In genomic region chr14:24364841-24365240, GRCh38 we compare ENCODE assay signal across 9 cellular contexts. TPM values are rescaled to one million over a fixed set of nuclear protein-coding genes. Genes with fewer than 3 reads are reported as not detected.
A peak's percentile ranks its signal among the peaks of the same experiment; 100 is the strongest.
DNase-seq lines count a peak whose midpoint lies in the region; ATAC-seq and TF ChIP-seq lines count a peak whose summit lies in the region.
"Had no signal": no experiment of that assay in that cellular context is flagged by ENCODE, and none has a peak within 500 bp of the region (broad histone marks: within the 10 kb centered on the region; RNA-seq: fewer than 3 reads in every experiment).

No MANE protein-coding gene starts in this region.

- H3K79me2 ChIP-seq in ACC112 (ENCODE audit: control insufficient read depth, insufficient read depth, low read length, unreplicated experiment) (peaks cover 6% of the 10 kb centered on the region), Loucy (ENCODE audit: insufficient read depth, low read length) (peaks cover 18% of the 10 kb centered on the region)

- WGBS in esophagus squamous epithelium, 2 donors: 55 to 57% methylated on average over 1 of the region's 1 CpG
- 75 to 80% methylated on average over 1 of the region's 1 CpG for WGBS in sigmoid colon, 2 donors
- 59 to 76% methylated on average over 1 of the region's 1 CpG for WGBS in testis, 2 donors

- H3K36me3 ChIP-seq in ACC112 (ENCODE audit: insufficient read depth, low read length) (no peaks in the 10 kb centered on the region), Loucy (ENCODE audit: insufficient read depth, low read length) (no peaks in the 10 kb centered on the region), esophagus squamous epithelium (no peaks in the 10 kb centered on the region), sigmoid colon (peaks cover 0 to 4% (median 0%) of the 10 kb centered on the region in 4 donors), testis (ENCODE audit: low read depth, missing control alignments) (no peaks in the 10 kb centered on the region)

- ATAC-seq in HG03520 (IDR thresholded peaks at IDR 0.05; ENCODE audit: unreplicated experiment): no peak

- peaks cover 5% of the 10 kb centered on the region for H4K20me1 ChIP-seq in Loucy (ENCODE audit: insufficient read depth, low read length, poor library complexity, severe bottlenecking)

- DNase-seq in esophagus squamous epithelium (lab: John Stamatoyannopoulos, UW): no peak
- no peak for DNase-seq in sigmoid colon
- no peak for DNase-seq in testis
- no peak for DNase-seq in GM10266 (ENCODE audit: extremely low spot score)
- DNase-seq in T-helper 9 cell: no peak

- TF ChIP-seq EP300 in sigmoid colon (IDR thresholded peaks at IDR 0.05): no peak

- H3K4me2 ChIP-seq in Loucy (ENCODE audit: low read depth, low read length, poor library complexity, severe bottlenecking): peak overlapping the region; percentile 100

- peaks cover 23% of the 10 kb centered on the region for H3K4me1 ChIP-seq in ACC112 (ENCODE audit: control insufficient read depth, insufficient read depth, low read length, unreplicated experiment)
- peaks cover 24% of the 10 kb centered on the region for H3K4me1 ChIP-seq in Loucy (ENCODE audit: insufficient read depth, low read length, poor library complexity, severe bottlenecking)
- peaks cover 24 to 52% (median 24%) of the 10 kb centered on the region in 3 donors for H3K4me1 ChIP-seq in esophagus squamous epithelium
- peaks cover 0 to 36% (median 32%) of the 10 kb centered on the region in 4 donors for H3K4me1 ChIP-seq in sigmoid colon
- peaks cover 16% of the 10 kb centered on the region for H3K4me1 ChIP-seq in testis

- TF ChIP-seq POLR2A in esophagus squamous epithelium (IDR thresholded peaks at IDR 0.05) (no peak), sigmoid colon (IDR thresholded peaks at IDR 0.05) (no peak), testis (IDR thresholded peaks at IDR 0.05) (no peak)

- H3K27ac ChIP-seq in ACC112 (ENCODE audit: low read depth, low read length) (peak overlapping the region; percentile 91), esophagus squamous epithelium (peak overlapping the region in 3 of 4 donors; percentile 90 to 96 (median 93)), sigmoid colon (peak overlapping the region; percentile 91 to 99 (median 98)), testis (no peak overlapping the region)

- no peaks in the 10 kb centered on the region for H3K9me2 ChIP-seq in Loucy (replicated peaks; ENCODE audit: low read depth, low read length)

- TF ChIP-seq CTCF in Loucy (conservative IDR thresholded peaks at IDR 0.05; ENCODE audit: low read length): no peak
- TF ChIP-seq CTCF in esophagus squamous epithelium (IDR thresholded peaks at IDR 0.05): no peak
- TF ChIP-seq CTCF in sigmoid colon (IDR thresholded peaks at IDR 0.05): no peak
- TF ChIP-seq CTCF in testis (IDR thresholded peaks at IDR 0.05): no peak
- TF ChIP-seq CTCF in GM10266 (IDR thresholded peaks at IDR 0.05; ENCODE audit: control insufficient read depth, insufficient read depth, low read depth, missing control alignments): no peak

- peak overlapping the region; percentile 99; the same call in 1 of the 2 replicates for H3K4me3 ChIP-seq in ACC112 (ENCODE audit: low read depth, low read length)
- peak overlapping the region; percentile 100 for H3K4me3 ChIP-seq in Loucy (ENCODE audit: low read length, poor library complexity, severe bottlenecking)
- no peak overlapping the region for H3K4me3 ChIP-seq in esophagus squamous epithelium
- H3K4me3 ChIP-seq in sigmoid colon: no peak overlapping the region
- no peak overlapping the region for H3K4me3 ChIP-seq in testis

- no peak overlapping the region for H3K9ac ChIP-seq in Loucy (ENCODE audit: low read depth, low read length, poor library complexity, severe bottlenecking)

- H3K27me3 ChIP-seq in ACC112 (ENCODE audit: insufficient read depth, low read length) (no peaks in the 10 kb centered on the region), Loucy (ENCODE audit: insufficient read depth, low read length, poor library complexity, severe bottlenecking) (no peaks in the 10 kb centered on the region), esophagus squamous epithelium (peaks cover 0 to 19% (median 0%) of the 10 kb centered on the region in 4 donors), sigmoid colon (no peaks in the 10 kb centered on the region), testis (no peaks in the 10 kb centered on the region)

- intact Hi-C loops in esophagus squamous epithelium (cut with DNase I): loop anchor here (5.0 kb wide), 1 partner anchor 67 kb away; no protein-coding TSS in a partner anchor
- intact Hi-C loops in sigmoid colon (cut with DNase I): loop anchor here (5.0 kb wide), 1 partner anchor 223 kb away; the partner anchor contains the start of gene EMC9
- intact Hi-C loops in testis (cut with DNase I; ENCODE audit: low total_unique reads): loop anchor here (5.0 kb wide), 1 partner anchor 67 kb away; no protein-coding TSS in a partner anchor

- H2AFZ ChIP-seq in ACC112 (ENCODE audit: low read length, unreplicated experiment) (peak overlapping the region; percentile 71), Loucy (ENCODE audit: low read length) (no peak overlapping the region)

- H3K9me3 ChIP-seq in Loucy (ENCODE audit: insufficient read depth, low read depth, low read length) (no peaks in the 10 kb centered on the region), esophagus squamous epithelium (no peaks in the 10 kb centered on the region), sigmoid colon (no peaks in the 10 kb centered on the region), testis (no peaks in the 10 kb centered on the region)

- H3F3A ChIP-seq in Loucy (ENCODE audit: low read depth): no peaks in the 10 kb centered on the region

RNA-seq across cellular contexts. Expression of gene NFATC4, which starts 3.1 kb away (rescaled TPM):
- total RNA-seq in esophagus squamous epithelium (10 to 100 TPM in 2 of 4 donors, 1 to 10 TPM in 2; 2.7 to 22.5 (median 9.2) TPM), sigmoid colon (100 to 1,000 TPM in 1 of 4 donors, 10 to 100 TPM in 3; 29.6 to 120 (median 67.3) TPM), testis (10 to 100 TPM; 40.9 to 53.5 TPM)
- polyA plus RNA-seq in sigmoid colon (10 to 100 TPM; 10.4 to 45.1 (median 15.6) TPM), testis (ENCODE audit: insufficient read depth, low read depth, low replicate concordance) (83.6 TPM)

RNA-seq across cellular contexts. Expression of gene RIPK3, which starts 25.1 kb away (rescaled TPM):
- total RNA-seq in esophagus squamous epithelium (10 to 100 TPM; 10.3 to 21.4 (median 12.7) TPM), sigmoid colon (10 to 100 TPM in 1 of 4 donors, 1 to 10 TPM in 3; 2.6 to 12.5 (median 3.7) TPM), testis (10 to 100 TPM in 1 of 2 donors, 1 to 10 TPM in 1; 3.2 to 11.3 TPM)
- polyA plus RNA-seq in sigmoid colon (10 to 100 TPM; 28.8 to 66.4 (median 43.5) TPM), testis (ENCODE audit: insufficient read depth, low read depth, low replicate concordance) (2.8 TPM)

RNA-seq across cellular contexts. Expression of gene ADCY4, which starts 30.0 kb away (rescaled TPM):
- total RNA-seq in esophagus squamous epithelium (10 to 100 TPM in 2 of 4 donors, 1 to 10 TPM in 2; 3.1 to 23.1 (median 11.7) TPM), sigmoid colon (10 to 100 TPM in 3 of 4 donors, 1 to 10 TPM in 1; 8.1 to 36.0 (median 17.7) TPM), testis (10 to 100 TPM; 13.9 to 23.1 TPM)
- polyA plus RNA-seq in sigmoid colon (10 to 100 TPM in 1 of 3 donors, 1 to 10 TPM in 2; 1.4 to 16.5 (median 2.4) TPM), testis (ENCODE audit: insufficient read depth, low read depth, low replicate concordance) (10.0 TPM)
- total RNA-seq: HT1080 had no signal

RNA-seq across cellular contexts. Expression of gene NYNRIN, which starts 34.0 kb away (rescaled TPM):
- 10 to 100 TPM in 3 of 4 donors, 1 to 10 TPM in 1; 4.7 to 14.7 (median 11.8) TPM for total RNA-seq in esophagus squamous epithelium
- 10 to 100 TPM in 1 of 4 donors, 1 to 10 TPM in 3; 6.8 to 17.4 (median 7.0) TPM for total RNA-seq in sigmoid colon
- 1 to 10 TPM in 1 of 3 donors, under 1 TPM in 2; 0.60 to 6.5 (median 0.92) TPM for polyA plus RNA-seq in sigmoid colon
- 10 to 100 TPM; 21.8 TPM for total RNA-seq in testis
- polyA plus RNA-seq in testis (ENCODE audit: insufficient read depth, low read depth, low replicate concordance): 22.0 TPM

RNA-seq across cellular contexts. Expression of gene LTB4R, which starts 53.5 kb away (rescaled TPM):
- 10 to 100 TPM; 47.9 to 99.9 (median 85.4) TPM for total RNA-seq in esophagus squamous epithelium
- total RNA-seq in sigmoid colon: 1 to 10 TPM; 2.1 to 4.2 (median 2.9) TPM
- polyA plus RNA-seq in sigmoid colon: 1 to 10 TPM in 2 of 3 donors, under 1 TPM in 1; 0.60 to 9.8 (median 2.1) TPM
- 10 to 100 TPM; 10.3 to 10.9 TPM for total RNA-seq in testis
- polyA plus RNA-seq in testis (ENCODE audit: insufficient read depth, low read depth, low replicate concordance): 5.5 TPM

Comparison
In these comparisons a context has a peak if more than half of its experiments do, and no peak if none do; other contexts are left out.
1. H3K27ac ChIP-seq: peak in ACC112 (single experiment), esophagus squamous epithelium (3 of 4) and sigmoid colon (4 of 4); none in testis (0 of 2).
2. H3K4me3 ChIP-seq: peak in ACC112 (single experiment) and Loucy (single experiment); none in esophagus squamous epithelium (0 of 4), sigmoid colon (0 of 4) and testis (0 of 2).